Comparison of ENCODE assay signal across 9 cellular contexts in genomic region chr9:134689320-134690181, GRCh38. TPM values are rescaled to one million over a fixed set of nuclear protein-coding genes. Genes with fewer than 3 reads are reported as not detected.
DNase-seq lines count a peak whose midpoint lies in the region; ATAC-seq, FAIRE-seq and TF ChIP-seq lines count a peak whose summit lies in the region.
"Had no signal": no experiment of that assay in that cellular context is flagged by ENCODE, and none has a peak within 500 bp of the region (broad histone marks: within the 10 kb centered on the region; RNA-seq: fewer than 3 reads in every experiment).

No MANE protein-coding gene starts in this region.

- H3K36me3 Mint-ChIP-seq in activated CD4-positive, alpha-beta T cell treated with anti-CD3 and anti-CD28 coated beads, Interleukin-2, amount 10 ng/mL, durations not matched to agents 24 days and 14 days (ENCODE audit: low read depth): no peaks in the 10 kb centered on the region
- H3K36me3 Mint-ChIP-seq: activated naive CD8-positive, alpha-beta T cell treated with anti-CD3 and anti-CD28 coated beads, Interleukin-2, amount 10 ng/mL, durations not matched to agents 7 days and 5 days had no signal

- H3K4me3 ChIP-seq in bronchial epithelial cell (ENCODE audit: low read depth, low read length): no peak overlapping the region

- FAIRE-seq in bronchial epithelial cell (lab: Jason Lieb, UNC): no peak

- H3K4me3 Mint-ChIP-seq in activated CD4-positive, alpha-beta T cell treated with anti-CD3 and anti-CD28 coated beads, Interleukin-2, amount 10 ng/mL, durations not matched to agents 24 days and 14 days: no peak overlapping the region
- H3K4me3 Mint-ChIP-seq: activated naive CD8-positive, alpha-beta T cell treated with anti-CD3 and anti-CD28 coated beads, Interleukin-2, amount 10 ng/mL, durations not matched to agents 7 days and 5 days had no signal

- TF ChIP-seq CTCF in bronchial epithelial cell (IDR thresholded peaks at IDR 0.05; ENCODE audit: insufficient read depth, low read length, severe bottlenecking): peak; percentile 64

- no peak overlapping the region for H3K27ac Mint-ChIP-seq in activated CD4-positive, alpha-beta T cell treated with anti-CD3 and anti-CD28 coated beads, Interleukin-2, amount 10 ng/mL, durations not matched to agents 24 days and 14 days
- H3K27ac Mint-ChIP-seq: activated naive CD8-positive, alpha-beta T cell treated with anti-CD3 and anti-CD28 coated beads, Interleukin-2, amount 10 ng/mL, durations not matched to agents 7 days and 5 days had no signal

- intact Hi-C loops in activated CD4-positive, alpha-beta T cell treated with anti-CD3 and anti-CD28 coated beads, Interleukin-2, amount 10 ng/mL, durations not matched to agents 24 days and 14 days (cut with micrococcal nuclease): no loop called here

- no peak for ATAC-seq in GM18868 (IDR thresholded peaks at IDR 0.05; ENCODE audit: unreplicated experiment)
- no peak for ATAC-seq in HG02678 (IDR thresholded peaks at IDR 0.05; ENCODE audit: unreplicated experiment)

- no peak overlapping the region for H3K27ac ChIP-seq in substantia nigra (ENCODE audit: low read depth, low read length, poor library complexity, severe bottlenecking)

- peaks cover 3% of the 10 kb centered on the region for H3K4me1 Mint-ChIP-seq in activated CD4-positive, alpha-beta T cell treated with anti-CD3 and anti-CD28 coated beads, Interleukin-2, amount 10 ng/mL, durations not matched to agents 24 days and 14 days

- no peaks in the 10 kb centered on the region for H3K27me3 ChIP-seq in bronchial epithelial cell (ENCODE audit: control insufficient read depth, insufficient read depth, low read length)

- H3K9me3 Mint-ChIP-seq in activated CD4-positive, alpha-beta T cell treated with anti-CD3 and anti-CD28 coated beads, Interleukin-2, amount 10 ng/mL, durations not matched to agents 24 days and 14 days: no peaks in the 10 kb centered on the region
- H3K9me3 Mint-ChIP-seq: activated naive CD8-positive, alpha-beta T cell treated with anti-CD3 and anti-CD28 coated beads, Interleukin-2, amount 10 ng/mL, durations not matched to agents 7 days and 5 days had no signal

- DNase-seq in activated CD4-positive, alpha-beta T cell treated with anti-CD3 and anti-CD28 coated beads, Interleukin-2, amount 10 ng/mL, durations not matched to agents 24 days and 14 days: peak; percentile 67
- no peak for DNase-seq in activated CD4-positive, alpha-beta T cell treated with anti-CD3 and anti-CD28 coated beads for 4 hours
- peak; percentile 4 for DNase-seq in MV-4-11 (lab: John Stamatoyannopoulos, UW)
- DNase-seq in bronchial epithelial cell (ENCODE audit: low read depth): no peak
- DNase-seq in kidney tubule cell (ENCODE audit: low spot score): peak; percentile 47
- peak in 35 of 49 donors; percentile 1 to 68 (median 26) for DNase-seq in substantia nigra (lab: John Stamatoyannopoulos, UW)
- DNase-seq: activated naive CD8-positive, alpha-beta T cell treated with anti-CD3 and anti-CD28 coated beads, Interleukin-2, amount 10 ng/mL, durations not matched to agents 7 days and 5 days had no signal

- H3K27me3 Mint-ChIP-seq in activated CD4-positive, alpha-beta T cell treated with anti-CD3 and anti-CD28 coated beads, Interleukin-2, amount 10 ng/mL, durations not matched to agents 24 days and 14 days: no peaks in the 10 kb centered on the region
- H3K27me3 Mint-ChIP-seq: activated naive CD8-positive, alpha-beta T cell treated with anti-CD3 and anti-CD28 coated beads, Interleukin-2, amount 10 ng/mL, durations not matched to agents 7 days and 5 days had no signal

- H3K36me3 ChIP-seq in bronchial epithelial cell (ENCODE audit: control insufficient read depth, insufficient read depth, low read length): peaks cover 1% of the 10 kb centered on the region

RNA-seq across cellular contexts. Expression of gene COL5A1, which starts 47.9 kb away (rescaled TPM):
- total RNA-seq in activated CD4-positive, alpha-beta T cell treated with anti-CD3 and anti-CD28 coated beads, Interleukin-2, amount 10 ng/mL, durations not matched to agents 24 days and 14 days: not detected in 2 replicates
- total RNA-seq in bronchial epithelial cell: 0.90 and 6.3 TPM in 2 replicates

Comparison
In these comparisons a context has a peak if more than half of its experiments do, and no peak if none do; other contexts are left out.
1. DNase-seq: peak in activated CD4-positive, alpha-beta T cell treated with anti-CD3 and anti-CD28 coated beads, Interleukin-2, amount 10 ng/mL, durations not matched to agents 24 days and 14 days (single experiment), MV-4-11 (single experiment), kidney tubule cell (single experiment) and substantia nigra (35 of 49); none in activated CD4-positive, alpha-beta T cell treated with anti-CD3 and anti-CD28 coated beads for 4 hours (0 of 2) and bronchial epithelial cell (single experiment).